In genomic region chr3:152683521-152683999, GRCh38 we compare ENCODE assay signal across 31 cellular contexts.
"Had no signal": no experiment of that assay in that cellular context is flagged by ENCODE, and none has a peak within 500 bp of the region (broad histone marks: within the 10 kb centered on the region; RNA-seq: fewer than 3 reads in every experiment).

No MANE protein-coding gene starts in this region.

- H3K9me3 ChIP-seq: ovary, psoas muscle, right lobe of liver, sigmoid colon, spleen, stomach, thoracic aorta, thyroid gland, upper lobe of right lung, uterus had no signal

- H3K4me1 Mint-ChIP-seq: naive B cell; naive thymus-derived CD8-positive, alpha-beta T cell; nephron progenitor cell; stimulated activated effector memory CD8-positive, alpha-beta T cell treated with anti-CD3 and anti-CD28 coated beads, Interleukin-12 subunit alpha, Interleukin-12 subunit beta, amount 100 ng/mL, for 72 hours; stimulated activated naive B cell treated with anti-CD40 and anti-IgM and Interleukin-4, amounts not matched to agents 10 μg/mL and 1 μg/mL and 100 μg/mL, for 72 hours had no signal

- H3K27ac ChIP-seq: ovary, parathyroid adenoma, psoas muscle, right lobe of liver, sigmoid colon, skin epidermis, spleen, stomach, thoracic aorta, thyroid gland, tibial nerve, upper lobe of right lung, uterus had no signal

- H3K9ac ChIP-seq: parathyroid adenoma had no signal

- H3K4me1 ChIP-seq: parathyroid adenoma, psoas muscle, right lobe of liver, sigmoid colon, spleen, stomach, thyroid gland, tibial nerve, upper lobe of right lung, uterus had no signal

- H3K36me3 Mint-ChIP-seq: naive B cell; naive thymus-derived CD8-positive, alpha-beta T cell; natural killer cell treated with Interleukin-12 subunit alpha and Interleukin-12 subunit beta and Interleukin-15 and Interleukin-18, amount 100 ng/mL, for 72 hours; stimulated activated effector memory CD8-positive, alpha-beta T cell treated with anti-CD3 and anti-CD28 coated beads, Interleukin-12 subunit alpha, Interleukin-12 subunit beta, amount 100 ng/mL, for 72 hours; type B pancreatic cell had no signal

- H3K36me3 ChIP-seq: ovary, right lobe of liver, sigmoid colon, spleen, stomach, thoracic aorta, thyroid gland, upper lobe of right lung, uterus had no signal

- H3K27me3 ChIP-seq: ovary, right lobe of liver, sigmoid colon, spleen, stomach, thyroid gland, tibial nerve, upper lobe of right lung, uterus had no signal

- H3K4me3 ChIP-seq: ovary, psoas muscle, right lobe of liver, sigmoid colon, skin epidermis, smooth muscle cell, spleen, stomach, thoracic aorta, thyroid gland, tibial nerve, upper lobe of right lung, uterus had no signal

- H2AFZ ChIP-seq: parathyroid adenoma had no signal

- H3K9me3 Mint-ChIP-seq: naive thymus-derived CD8-positive, alpha-beta T cell; nephron progenitor cell; neural crest cell; stimulated activated effector memory CD8-positive, alpha-beta T cell treated with anti-CD3 and anti-CD28 coated beads, Interleukin-12 subunit alpha, Interleukin-12 subunit beta, amount 100 ng/mL, for 72 hours; stimulated activated naive CD8-positive, alpha-beta T cell treated with anti-CD3 and anti-CD28 coated beads, Interleukin-15, Interleukin-2, amounts not matched to agents 100 ng/mL and 50 ng/mL, for 24 hours; type B pancreatic cell had no signal

- DNase-seq: naive B cell; naive thymus-derived CD8-positive, alpha-beta T cell; nephron progenitor cell; occipital lobe; ovary; psoas muscle; right lobe of liver; sigmoid colon; spleen; stimulated activated CD4-positive, alpha-beta T cell treated with anti-CD3 and anti-CD28 coated beads, Interleukin-15, amount 100 ng/mL, for 24 hours; stimulated activated CD4-positive, alpha-beta T cell treated with anti-CD3 and anti-CD28 coated beads, Interleukin-2, amount 100 ng/mL, for 24 hours; stimulated activated CD4-positive, alpha-beta T cell treated with anti-CD3 and anti-CD28 coated beads, Interleukin-2, amount 100 ng/mL, for 48 hours; stimulated activated CD4-positive, alpha-beta T cell treated with anti-CD3 and anti-CD28 coated beads, Interleukin-4, amount 100 ng/mL, for 24 hours; stimulated activated naive B cell treated with anti-CD40 and anti-IgM and Interleukin-4, amounts not matched to agents 10 μg/mL and 1 μg/mL and 100 μg/mL, for 72 hours; stimulated activated naive CD4-positive, alpha-beta T cell treated with Interleukin-2 at 50 U/mL for 16 hours; stomach; thyroid gland; upper lobe of right lung; uterus had no signal

- H3K27me3 Mint-ChIP-seq: progenitor cell of endocrine pancreas; stimulated activated naive CD8-positive, alpha-beta T cell treated with anti-CD3 and anti-CD28 coated beads, Interleukin-15, Interleukin-2, amounts not matched to agents 100 ng/mL and 50 ng/mL, for 24 hours; type B pancreatic cell had no signal

- H3K4me2 ChIP-seq: smooth muscle cell had no signal

- H3K27ac Mint-ChIP-seq: naive thymus-derived CD8-positive, alpha-beta T cell; natural killer cell treated with Interleukin-12 subunit alpha and Interleukin-12 subunit beta and Interleukin-15 and Interleukin-18, amount 100 ng/mL, for 72 hours; nephron progenitor cell; progenitor cell of endocrine pancreas; stimulated activated effector memory CD8-positive, alpha-beta T cell treated with anti-CD3 and anti-CD28 coated beads, Interleukin-12 subunit alpha, Interleukin-12 subunit beta, amount 100 ng/mL, for 72 hours; stimulated activated naive B cell treated with anti-CD40 and anti-IgM and Interleukin-4, amounts not matched to agents 10 μg/mL and 1 μg/mL and 100 μg/mL, for 72 hours; stimulated activated naive CD8-positive, alpha-beta T cell treated with anti-CD3 and anti-CD28 coated beads, Interleukin-15, Interleukin-2, amounts not matched to agents 100 ng/mL and 50 ng/mL, for 24 hours; type B pancreatic cell had no signal

- H3K79me2 ChIP-seq: parathyroid adenoma had no signal

- ATAC-seq: naive thymus-derived CD8-positive, alpha-beta T cell; psoas muscle; right cardiac atrium; right lobe of liver; stimulated activated naive B cell treated with anti-CD40 and anti-IgM and Interleukin-4, amounts not matched to agents 10 μg/mL and 1 μg/mL and 100 μg/mL, for 72 hours; upper lobe of right lung had no signal

- H3K4me3 Mint-ChIP-seq: naive B cell; naive thymus-derived CD8-positive, alpha-beta T cell; natural killer cell treated with Interleukin-12 subunit alpha and Interleukin-12 subunit beta and Interleukin-15 and Interleukin-18, amount 100 ng/mL, for 72 hours; nephron progenitor cell; neural crest cell; stimulated activated effector memory CD8-positive, alpha-beta T cell treated with anti-CD3 and anti-CD28 coated beads, Interleukin-12 subunit alpha, Interleukin-12 subunit beta, amount 100 ng/mL, for 72 hours; stimulated activated naive B cell treated with anti-CD40 and anti-IgM and Interleukin-4, amounts not matched to agents 10 μg/mL and 1 μg/mL and 100 μg/mL, for 72 hours; stimulated activated naive CD8-positive, alpha-beta T cell treated with anti-CD3 and anti-CD28 coated beads, Interleukin-15, Interleukin-2, amounts not matched to agents 100 ng/mL and 50 ng/mL, for 24 hours; type B pancreatic cell had no signal
